8 cellular contexts compared by ENCODE assay signal in genomic region chr3:10945683-10946287, GRCh38. TPM values are rescaled to one million over a fixed set of nuclear protein-coding genes. Genes with fewer than 3 reads are reported as not detected.
DNase-seq lines count a peak whose midpoint lies in the region; ATAC-seq lines count a peak whose summit lies in the region.

No MANE protein-coding gene starts in this region.

- DNase-seq in NCI-H2171 treated with DMSO at 0.1 percent for 48 hours (lab: John Stamatoyannopoulos, UW) = peak; percentile 22
- no peak for DNase-seq in NCI-H2171 (lab: John Stamatoyannopoulos, UW)
- peak; percentile 43 for DNase-seq in HT-29 (ENCODE audit: low spot score)
- peak; percentile 57 for DNase-seq in UCSD-AML1 (lab: John Stamatoyannopoulos, UW; ENCODE audit: unreplicated experiment)
- peak; percentile 41 for DNase-seq in cerebellar cortex (ENCODE audit: low spot score)
- peak in 1 of 2 donors; percentile 53 for DNase-seq in left colon
- peak; percentile 36 to 52 for DNase-seq in stimulated activated CD4-positive, alpha-beta T cell treated with anti-CD3 and anti-CD28 coated beads, Interleukin-4, amount 100 ng/mL, for 48 hours (ENCODE audit: low read depth in 2 of 2)
- no peak for DNase-seq in amniotic stem cell (lab: John Stamatoyannopoulos, UW)

- peak; percentile 65 for ATAC-seq in left colon

- intact Hi-C loops in left colon (cut with DNase I, micrococcal nuclease) = loop anchor here (2.0 to 10.0 kb wide), 2 partner anchors 109 to 113 kb away; no protein-coding TSS in a partner anchor

RNA-seq across cellular contexts. Expression of gene SLC6A1, which starts 46.8 kb away (rescaled TPM):
- not detected in 2 replicates for total RNA-seq in HT-29 (2014; rRNA removed; shearing (Covaris generic))
- total RNA-seq in left colon = under 1 TPM; 0.21 to 0.36 TPM

Comparison
In these comparisons a context has a peak if more than half of its experiments do, and no peak if none do; other contexts are left out.
1. DNase-seq: peak in NCI-H2171 treated with DMSO at 0.1 percent for 48 hours (single experiment), HT-29 (single experiment), UCSD-AML1 (single experiment), cerebellar cortex (single experiment) and stimulated activated CD4-positive, alpha-beta T cell treated with anti-CD3 and anti-CD28 coated beads, Interleukin-4, amount 100 ng/mL, for 48 hours (2 of 2); none in NCI-H2171 (single experiment) and amniotic stem cell (single experiment).